Comparison of ENCODE assay signal across 8 cellular contexts in genomic region chr2:131092409-131093065, GRCh38. TPM values are rescaled to one million over a fixed set of nuclear protein-coding genes. Genes with fewer than 3 reads are reported as not detected.
DNase-seq lines count a peak whose midpoint lies in the region; ATAC-seq, FAIRE-seq and TF ChIP-seq lines count a peak whose summit lies in the region.

No MANE protein-coding gene starts in this region.

- H3K36me3 ChIP-seq in H7 (replicated peaks; ENCODE audit: control insufficient read depth, insufficient read depth, low read length) (peaks cover 7% of the 10 kb centered on the region), SK-N-SH (replicated peaks in 1 of 2; ENCODE audit: control insufficient read depth in 1 of 2, insufficient read depth in 2 of 2, low read length in 1 of 2) (peaks cover under 1 to 30% of the 10 kb centered on the region in 2 experiments), ovary (no peaks in the 10 kb centered on the region)

- H3K4me3 Mint-ChIP-seq in endothelial cell (ENCODE audit: unreplicated experiment), result peak overlapping the region; percentile 93

- peaks cover 5% of the 10 kb centered on the region for H3K27me3 Mint-ChIP-seq in endothelial cell (ENCODE audit: unreplicated experiment)

- FAIRE-seq in urothelium cell line (lab: Jason Lieb, UNC), result no peak

- H3K79me2 ChIP-seq in SK-N-SH (ENCODE audit: insufficient read depth), result peaks cover 53% of the 10 kb centered on the region

- peak overlapping the region; percentile 80 to 91 for H3K27ac ChIP-seq in SK-N-SH (ENCODE audit: low read depth in 2 of 2, low read length in 1 of 2)
- peak overlapping the region; percentile 95 to 99 for H3K27ac ChIP-seq in ovary

- intact Hi-C loops in ovary (cut with DNase I), result no loop called here

- H3K27me3 ChIP-seq in H7 (ENCODE audit: control insufficient read depth, insufficient read depth, low read length) (no peaks in the 10 kb centered on the region), SK-N-SH (ENCODE audit: insufficient read depth) (no peaks in the 10 kb centered on the region), ovary (no peaks in the 10 kb centered on the region)

- peaks cover 3% of the 10 kb centered on the region for H3K4me1 Mint-ChIP-seq in endothelial cell (ENCODE audit: unreplicated experiment)

- CTCF ChIA-PET in SK-N-SH (lab: Yijun Ruan, JAX), result interaction anchor here (0.7 kb wide), 1 partner anchor 55 kb away, joined by 3 read pairs; no protein-coding TSS in a partner anchor

- H3K4me1 ChIP-seq in SK-N-SH (ENCODE audit: control insufficient read depth in 1 of 2, insufficient read depth in 2 of 2, low read depth in 1 of 2, low read length in 1 of 2) (0 out of 4 replicates have a peak, but pooled peaks cover 0 to 3% of the 10 kb centered on the region in 2 experiments), ovary (ENCODE audit: insufficient read depth) (no peaks in the 10 kb centered on the region)

- TF ChIP-seq RAD21 in SK-N-SH (IDR thresholded peaks at IDR 0.05; ENCODE audit: low read length), result no peak

- peak overlapping the region; percentile 89 for H3K9ac ChIP-seq in SK-N-SH

- H3F3A ChIP-seq in SK-N-SH (replicated peaks; ENCODE audit: insufficient read depth), result peaks cover 15% of the 10 kb centered on the region

- H3K9me3 ChIP-seq in SK-N-SH (no peaks in the 10 kb centered on the region), ovary (no peaks in the 10 kb centered on the region)

- POLR2A ChIA-PET in SK-N-SH (lab: Yijun Ruan, JAX), result interaction anchor here (0.8 to 1.2 kb wide), 4 partner anchors 11 to 46 kb away, joined by 3 to 4 read pairs (median 3); partner anchors contain the start of gene PLEKHB2

- DNase-seq in H7 (no peak), SK-N-SH (no peak), endothelial cell (ENCODE audit: low spot score) (no peak), ovary (no peak), urothelium cell line (ENCODE audit: low spot score) (no peak), NCI-H2081 treated with DMSO at 0.1 percent for 48 hours (lab: John Stamatoyannopoulos, UW) (no peak), RPMI8226 (no peak)

- H3K9me3 Mint-ChIP-seq in endothelial cell (ENCODE audit: unreplicated experiment), result no peaks in the 10 kb centered on the region

- H3K4me2 ChIP-seq in SK-N-SH, result peak overlapping the region; percentile 87

- H3K4me3 ChIP-seq in H7 (ENCODE audit: insufficient read depth, low read depth, low read length) (peak overlapping the region; percentile 77), SK-N-SH (ENCODE audit: low read depth in 2 of 2, low read length in 1 of 2) (peak overlapping the region; percentile 69 to 90), ovary (peak overlapping the region; percentile 88)

- H3K27ac Mint-ChIP-seq in endothelial cell (ENCODE audit: unreplicated experiment), result peak overlapping the region; percentile 81

- ATAC-seq in GM21825 (IDR thresholded peaks at IDR 0.05; ENCODE audit: unreplicated experiment), result no peak

- no peak overlapping the region for H2AFZ ChIP-seq in SK-N-SH (ENCODE audit: low read depth)

- no peaks in the 10 kb centered on the region for H3K9me2 ChIP-seq in SK-N-SH

- peaks cover 9% of the 10 kb centered on the region for H3K36me3 Mint-ChIP-seq in endothelial cell (ENCODE audit: low read depth, unreplicated experiment)

- H4K20me1 ChIP-seq in SK-N-SH (ENCODE audit: insufficient read depth), result peaks cover 48% of the 10 kb centered on the region

- TF ChIP-seq EP300 in SK-N-SH (IDR thresholded peaks at IDR 0.05; ENCODE audit: borderline replicate concordance in 1 of 2, low read depth in 1 of 2, low read length in 1 of 2) (no peak), ovary (IDR thresholded peaks at IDR 0.05) (no peak)

- TF ChIP-seq POLR2A in ovary (IDR thresholded peaks at IDR 0.05), result no peak

- TF ChIP-seq CTCF in SK-N-SH (IDR thresholded peaks at IDR 0.05) (no peak), endothelial cell (IDR thresholded peaks at IDR 0.05; ENCODE audit: unreplicated experiment) (no peak), ovary (IDR thresholded peaks at IDR 0.05) (no peak)

- 3% methylated on average over 14 of the region's 36 CpGs for WGBS in SK-N-SH (ENCODE audit: low lambda C conversion rate)
- whole genome bisulfite sequencing in ovary, 3 donors, result 0 to 1% (median 1%) methylated on average over 18 to 36 of the region's 36 CpGs

TF ChIP-seq in SK-N-SH, 30 proteins besides CTCF, POLR2A, EP300 and RAD21:
- TF ChIP-seq EZH2phosphoT487 (IDR thresholded peaks at IDR 0.05; ENCODE audit: borderline replicate concordance, low read depth) (no peak), POLR2AphosphoS5 (IDR thresholded peaks at IDR 0.05; ENCODE audit: low read depth, low read length) (0 out of 2 replicates have a peak, but pooled peaks have one; percentile 0), REST (IDR thresholded peaks at IDR 0.05; ENCODE audit: low read depth, low read length) (no peak)

RNA-seq across cellular contexts. Expression of gene FAM168B, which starts 0.7 kb away (rescaled TPM):
- 57.6 and 73.6 TPM in 2 replicates for total RNA-seq in H7 (2014; rRNA removed; shearing (Covaris generic))
- 72.7 and 84.9 TPM in 2 replicates for polyA plus RNA-seq in SK-N-SH (2012; rRNA removed)
- 57.6 and 77.8 TPM in 2 replicates for polyA plus RNA-seq in SK-N-SH (2012; cell fraction: cytosol; rRNA removed)
- 57.2 and 78.1 TPM in 2 replicates for polyA plus RNA-seq in SK-N-SH (2012; cell fraction: nucleus; rRNA removed)
- total RNA-seq in endothelial cell (ENCODE audit: unreplicated experiment), result 72.0 TPM
- 100 to 1,000 TPM in 4 of 7 donors, 10 to 100 TPM in 3; 66.3 to 117 (median 108) TPM for total RNA-seq in ovary
- polyA plus RNA-seq in ovary, result 10 to 100 TPM; 54.4 to 67.0 TPM

RNA-seq across cellular contexts. Expression of gene PLEKHB2, which starts 12.6 kb away (rescaled TPM):
- 82.4 and 89.1 TPM in 2 replicates for total RNA-seq in H7 (2014; rRNA removed; shearing (Covaris generic))
- polyA plus RNA-seq in SK-N-SH (2012; rRNA removed) (78.9 and 105 TPM in 2 replicates), ovary (10 to 100 TPM in 1 of 2 donors, 1 to 10 TPM in 1; 9.8 to 53.2 TPM)
- polyA plus RNA-seq in SK-N-SH (2012; cell fraction: cytosol; rRNA removed), result 82.9 and 136 TPM in 2 replicates
- 46.4 and 49.5 TPM in 2 replicates for polyA plus RNA-seq in SK-N-SH (2012; cell fraction: nucleus; rRNA removed)
- total RNA-seq in endothelial cell (ENCODE audit: unreplicated experiment) (59.2 TPM), ovary (10 to 100 TPM; 13.1 to 46.2 (median 23.4) TPM)
